19 cellular contexts compared by ENCODE assay signal in the genomic region with DNA sequence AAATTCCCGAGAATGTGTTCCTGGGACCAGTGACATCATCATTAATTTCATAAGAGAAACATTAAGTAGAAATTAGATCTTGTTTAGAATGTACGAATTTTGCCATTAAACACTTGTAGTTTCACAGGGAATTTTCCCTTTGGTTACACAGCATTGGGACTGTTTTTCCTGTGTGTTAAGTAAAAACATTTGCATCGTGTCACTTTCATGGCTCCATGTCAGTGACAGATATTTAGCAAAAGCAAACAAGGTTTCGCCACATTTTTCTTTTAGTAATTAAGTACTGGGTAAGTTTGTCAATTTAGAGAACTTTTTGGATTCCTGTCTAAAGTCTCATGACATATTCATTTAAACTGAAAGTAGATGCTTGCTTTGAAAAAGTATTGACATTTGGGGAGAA. TPM values are rescaled to one million over a fixed set of nuclear protein-coding genes. Genes with fewer than 3 reads are reported as not detected.
"Had no signal": no experiment of that assay in that cellular context is flagged by ENCODE, and none has a peak within 500 bp of the region (broad histone marks: within the 10 kb centered on the region; RNA-seq: fewer than 3 reads in every experiment).

No MANE protein-coding gene starts in this region.

- H3K4me3 ChIP-seq: colonic mucosa, ovary, SK-N-MC, smooth muscle cell, testis had no signal

- H3K9me3 ChIP-seq: colonic mucosa, heart left ventricle, left lung, ovary, testis had no signal

- DNase-seq: activated CD4-positive, alpha-beta memory T cell treated with anti-CD3 and anti-CD28 coated beads, Interleukin-2, amount 10 ng/mL, durations not matched to agents 7 days and 5 days; activated CD4-positive, alpha-beta T cell treated with anti-CD3 and anti-CD28 coated beads for 36 hours; activated CD8-positive, alpha-beta memory T cell treated with anti-CD3 and anti-CD28 coated beads, Interleukin-2, amount 50 U/mL, for 4 hours; activated naive CD8-positive, alpha-beta T cell treated with anti-CD3 and anti-CD28 coated beads, Interleukin-2, amount 10 ng/mL, durations not matched to agents 7 days and 5 days; caudate nucleus; colonic mucosa; effector CD8-positive, alpha-beta T cell; foreskin fibroblast; heart left ventricle; islet precursor cell; left lung; ovary; stimulated activated naive B cell treated with anti-CD40 and anti-IgM and Interleukin-4, amounts not matched to agents 10 μg/mL and 1 μg/mL and 100 μg/mL, for 72 hours; T-helper 1 cell; testis; WERI-Rb-1 had no signal

- H3K4me2 ChIP-seq: smooth muscle cell had no signal

- H3K4me1 ChIP-seq: colonic mucosa, testis had no signal

- ATAC-seq: activated CD4-positive, alpha-beta T cell treated with anti-CD3 and anti-CD28 coated beads for 36 hours; left lung; stimulated activated naive B cell treated with anti-CD40 and anti-IgM and Interleukin-4, amounts not matched to agents 10 μg/mL and 1 μg/mL and 100 μg/mL, for 72 hours had no signal

- H3K27me3 ChIP-seq: colonic mucosa, heart left ventricle, left lung, ovary, testis had no signal

- H3K27ac ChIP-seq: colonic mucosa, left lung, ovary, SK-N-MC, testis, WERI-Rb-1 had no signal

- H3K36me3 ChIP-seq: colonic mucosa, heart left ventricle, left lung, ovary, WERI-Rb-1 had no signal

RNA-seq across cellular contexts. Expression of a gene that starts 45.5 kb away (rescaled TPM):
- total RNA-seq: activated CD4-positive, alpha-beta memory T cell treated with anti-CD3 and anti-CD28 coated beads, Interleukin-2, amount 10 ng/mL, durations not matched to agents 7 days and 5 days; activated CD4-positive, alpha-beta T cell treated with anti-CD3 and anti-CD28 coated beads for 36 hours; activated naive CD8-positive, alpha-beta T cell treated with anti-CD3 and anti-CD28 coated beads, Interleukin-2, amount 10 ng/mL, durations not matched to agents 7 days and 5 days; colonic mucosa; epithelial cell of proximal tubule; smooth muscle cell had no signal
- polyA plus RNA-seq: smooth muscle cell had no signal
